In genomic region chr7:128356546-128357365, GRCh38 we compare ENCODE assay signal across 18 cellular contexts.
"Had no signal": no experiment of that assay in that cellular context is flagged by ENCODE, and none has a peak within 500 bp of the region (broad histone marks: within the 10 kb centered on the region; RNA-seq: fewer than 3 reads in every experiment).

No MANE protein-coding gene starts in this region.

- DNase-seq: activated CD4-positive, alpha-beta T cell treated with anti-CD3 and anti-CD28 coated beads for 4 hours; activated CD8-positive, alpha-beta memory T cell treated with anti-CD3 and anti-CD28 coated beads, Interleukin-2, amount 50 U/mL, for 48 hours; activated CD8-positive, alpha-beta T cell treated with anti-CD3 and anti-CD28 coated beads for 36 hours; activated naive CD4-positive, alpha-beta T cell treated with anti-CD3 and anti-CD28 coated beads for 36 hours; central memory CD4-positive, alpha-beta T cell; cortex of kidney; effector CD8-positive, alpha-beta T cell; gastrocnemius medialis; midbrain; stimulated activated CD4-positive, alpha-beta T cell treated with anti-CD3 and anti-CD28 coated beads, Interleukin-12 subunit alpha, Interleukin-12 subunit beta, amount 100 ng/mL, for 4 hours; stimulated activated naive CD4-positive, alpha-beta T cell; T-cell; T1000; upper lobe of left lung had no signal

- H3K36me3 Mint-ChIP-seq: T-cell had no signal

- H3K4me3 Mint-ChIP-seq: activated CD8-positive, alpha-beta T cell treated with anti-CD3 and anti-CD28 coated beads for 36 hours; activated naive CD4-positive, alpha-beta T cell treated with anti-CD3 and anti-CD28 coated beads for 36 hours; activated T-helper 1 cell treated with anti-CD3 and anti-CD28 coated beads, Interleukin-12 subunit alpha, Interleukin-12 subunit beta, Interleukin-2, Interleukin-4 antibody, amounts not matched to agents 30 ng/mL and 10 ng/mL and 1 ng/mL, durations not matched to agents 14 hours and 24 hours and 36 hours; T-cell had no signal

- ATAC-seq: activated CD8-positive, alpha-beta T cell treated with anti-CD3 and anti-CD28 coated beads for 36 hours; gastrocnemius medialis; sciatic nerve; T-cell had no signal

- H3K27ac Mint-ChIP-seq: activated CD8-positive, alpha-beta T cell treated with anti-CD3 and anti-CD28 coated beads for 36 hours; activated naive CD4-positive, alpha-beta T cell treated with anti-CD3 and anti-CD28 coated beads for 36 hours; activated T-helper 1 cell treated with anti-CD3 and anti-CD28 coated beads, Interleukin-12 subunit alpha, Interleukin-12 subunit beta, Interleukin-2, Interleukin-4 antibody, amounts not matched to agents 30 ng/mL and 10 ng/mL and 1 ng/mL, durations not matched to agents 14 hours and 24 hours and 36 hours; T-cell had no signal

- H3K9me3 Mint-ChIP-seq: activated CD8-positive, alpha-beta T cell treated with anti-CD3 and anti-CD28 coated beads for 36 hours; activated naive CD4-positive, alpha-beta T cell treated with anti-CD3 and anti-CD28 coated beads for 36 hours; activated T-helper 1 cell treated with anti-CD3 and anti-CD28 coated beads, Interleukin-12 subunit alpha, Interleukin-12 subunit beta, Interleukin-2, Interleukin-4 antibody, amounts not matched to agents 30 ng/mL and 10 ng/mL and 1 ng/mL, durations not matched to agents 14 hours and 24 hours and 36 hours; T-cell had no signal

- H3K27ac ChIP-seq: gastrocnemius medialis, neutrophil, prostate gland, upper lobe of left lung had no signal
